14 cellular contexts compared by ENCODE assay signal in the genomic region with DNA sequence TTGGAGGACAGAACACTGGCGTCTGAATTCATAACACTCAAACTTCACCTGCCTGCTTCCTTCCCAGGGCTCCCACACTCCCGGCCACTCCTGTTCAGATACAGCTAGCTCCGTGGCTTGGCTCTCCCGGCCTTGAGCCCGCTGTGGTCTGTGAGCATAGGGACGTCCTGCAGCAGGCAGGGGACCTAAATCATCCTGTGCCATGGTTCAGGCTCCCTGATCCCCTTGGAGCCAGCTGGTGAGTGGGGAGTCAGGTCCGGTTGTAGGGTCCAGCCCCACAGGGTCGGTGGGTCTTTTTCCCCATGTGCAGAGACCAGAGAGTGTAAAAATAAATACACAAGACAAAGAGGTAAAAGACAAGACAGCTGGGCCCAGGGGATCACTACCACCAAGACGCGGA.
DNase-seq lines count a peak whose midpoint lies in the region; ATAC-seq and TF ChIP-seq lines count a peak whose summit lies in the region.
"Had no signal": no experiment of that assay in that cellular context is flagged by ENCODE, and none has a peak within 500 bp of the region (broad histone marks: within the 10 kb centered on the region; RNA-seq: fewer than 3 reads in every experiment).

No MANE protein-coding gene starts in this region.

- 90% methylated on average over 10 of the region's 10 CpGs for WGBS in suprapubic skin

- TF ChIP-seq CTCF in Peyer's patch (IDR thresholded peaks at IDR 0.05): no peak
- no peak for TF ChIP-seq CTCF in WTC11 (IDR thresholded peaks at IDR 0.05)
- no peak for TF ChIP-seq CTCF in lower lobe of right lung (IDR thresholded peaks at IDR 0.05)
- no peak for TF ChIP-seq CTCF in suprapubic skin (IDR thresholded peaks at IDR 0.05)
- TF ChIP-seq CTCF in mucosa of descending colon (IDR thresholded peaks at IDR 0.05): no peak

- H3K4me1 Mint-ChIP-seq in WTC11: peaks cover 19% of the 10 kb centered on the region
- H3K4me1 Mint-ChIP-seq: B cell; CD4-positive, CD25-positive, alpha-beta regulatory T cell had no signal

- POLR2A ChIA-PET in WTC11 (lab: Charles Lee): no interaction called here

- CTCF ChIA-PET in WTC11 (lab: Charles Lee): interaction anchor here (1.4 to 1.5 kb wide), 2 partner anchors 11 to 64 kb away, joined by 3 to 4 read pairs; no protein-coding TSS in a partner anchor

- H3K4me3 ChIP-seq in Peyer's patch: no peak overlapping the region
- no peak overlapping the region for H3K4me3 ChIP-seq in lower lobe of right lung
- H3K4me3 ChIP-seq in suprapubic skin: no peak overlapping the region
- no peak overlapping the region for H3K4me3 ChIP-seq in mucosa of descending colon

- H3K27me3 ChIP-seq in Peyer's patch (no peaks in the 10 kb centered on the region), lower lobe of right lung (ENCODE audit: low read depth) (peaks cover 3% of the 10 kb centered on the region), suprapubic skin (no peaks in the 10 kb centered on the region)

- intact Hi-C loops in lower lobe of right lung (cut with DNase I) (no loop called here), mucosa of descending colon (cut with DNase I, micrococcal nuclease) (no loop called here)

- peaks cover 19% of the 10 kb centered on the region for H3K9me3 Mint-ChIP-seq in WTC11

- H3K4me3 Mint-ChIP-seq in WTC11: no peak overlapping the region
- H3K4me3 Mint-ChIP-seq: B cell; CD4-positive, CD25-positive, alpha-beta regulatory T cell; HFFc6 had no signal

- DNase-seq in Peyer's patch (peak in 2 of 3 donors; percentile 20 to 29), WTC11 (ENCODE audit: low spot score) (peak; percentile 5), lower lobe of right lung (peak; percentile 41), suprapubic skin (ENCODE audit: low spot score in 2 of 2) (peak; percentile 38 to 65), mucosa of descending colon (no peak), mucosa of gallbladder (ENCODE audit: low spot score) (no peak), NCI-H345 treated with DMSO at 0.1 percent for 48 hours (lab: John Stamatoyannopoulos, UW; ENCODE audit: unreplicated experiment) (no peak)
- DNase-seq: CD4-positive, CD25-positive, alpha-beta regulatory T cell; DMS153; HFFc6; NCI-H226 had no signal

- H3K36me3 Mint-ChIP-seq in WTC11: peaks cover 8% of the 10 kb centered on the region; the same call in 1 of the 2 replicates
- H3K36me3 Mint-ChIP-seq: CD4-positive, CD25-positive, alpha-beta regulatory T cell had no signal

- no peak for TF ChIP-seq POLR2A in Peyer's patch (IDR thresholded peaks at IDR 0.05)
- TF ChIP-seq POLR2A in suprapubic skin (IDR thresholded peaks at IDR 0.05): no peak

- H3K27ac Mint-ChIP-seq in WTC11: no peak overlapping the region
- H3K27ac Mint-ChIP-seq: B cell; CD4-positive, CD25-positive, alpha-beta regulatory T cell; HFFc6 had no signal

- TF ChIP-seq EP300 in suprapubic skin (IDR thresholded peaks at IDR 0.05): no peak

- H3K36me3 ChIP-seq in Peyer's patch (no peaks in the 10 kb centered on the region), lower lobe of right lung (no peaks in the 10 kb centered on the region), suprapubic skin (no peaks in the 10 kb centered on the region), mucosa of descending colon (ENCODE audit: low read depth) (no peaks in the 10 kb centered on the region)

- H3K9me3 ChIP-seq in Peyer's patch (peaks cover 0 to 4% (median 0%) of the 10 kb centered on the region in 4 donors), lower lobe of right lung (peaks cover 8% of the 10 kb centered on the region), suprapubic skin (no peaks in the 10 kb centered on the region), mucosa of descending colon (no peaks in the 10 kb centered on the region)
- H3K9me3 ChIP-seq: Caco-2 had no signal

- H3K27ac ChIP-seq in Peyer's patch (no peak overlapping the region), lower lobe of right lung (no peak overlapping the region), suprapubic skin (no peak overlapping the region)
- H3K27ac ChIP-seq: HL-60 had no signal

- no peak for ATAC-seq in WTC11
- ATAC-seq in lower lobe of right lung: no peak
- no peak for ATAC-seq in mucosa of descending colon

- no peaks in the 10 kb centered on the region for H3K4me1 ChIP-seq in Peyer's patch
- no peaks in the 10 kb centered on the region for H3K4me1 ChIP-seq in lower lobe of right lung
- H3K4me1 ChIP-seq in suprapubic skin: no peaks in the 10 kb centered on the region
- H3K4me1 ChIP-seq in mucosa of descending colon (ENCODE audit: low read depth): no peaks in the 10 kb centered on the region
- H3K4me1 ChIP-seq: Caco-2 had no signal

- no peaks in the 10 kb centered on the region for H3K27me3 Mint-ChIP-seq in WTC11 (ENCODE audit: low read depth)
- H3K27me3 Mint-ChIP-seq: B cell had no signal

TF ChIP-seq in WTC11, 78 proteins besides CTCF, POLR2A, EP300 and RAD21 (continues in another document):
- TF ChIP-seq FOXJ3 (CRISPR knock-in tag; IDR thresholded peaks at IDR 0.05; ENCODE audit: borderline replicate concordance) (no peak), ETV6 (CRISPR knock-in tag; IDR thresholded peaks at IDR 0.05) (no peak), FOXP1 (CRISPR knock-in tag; IDR thresholded peaks at IDR 0.05; ENCODE audit: borderline replicate concordance) (no peak), CREB1 (CRISPR knock-in tag; IDR thresholded peaks at IDR 0.05) (no peak), CREM (CRISPR knock-in tag; IDR thresholded peaks at IDR 0.05) (no peak)
- TF ChIP-seq, protein P1, sequence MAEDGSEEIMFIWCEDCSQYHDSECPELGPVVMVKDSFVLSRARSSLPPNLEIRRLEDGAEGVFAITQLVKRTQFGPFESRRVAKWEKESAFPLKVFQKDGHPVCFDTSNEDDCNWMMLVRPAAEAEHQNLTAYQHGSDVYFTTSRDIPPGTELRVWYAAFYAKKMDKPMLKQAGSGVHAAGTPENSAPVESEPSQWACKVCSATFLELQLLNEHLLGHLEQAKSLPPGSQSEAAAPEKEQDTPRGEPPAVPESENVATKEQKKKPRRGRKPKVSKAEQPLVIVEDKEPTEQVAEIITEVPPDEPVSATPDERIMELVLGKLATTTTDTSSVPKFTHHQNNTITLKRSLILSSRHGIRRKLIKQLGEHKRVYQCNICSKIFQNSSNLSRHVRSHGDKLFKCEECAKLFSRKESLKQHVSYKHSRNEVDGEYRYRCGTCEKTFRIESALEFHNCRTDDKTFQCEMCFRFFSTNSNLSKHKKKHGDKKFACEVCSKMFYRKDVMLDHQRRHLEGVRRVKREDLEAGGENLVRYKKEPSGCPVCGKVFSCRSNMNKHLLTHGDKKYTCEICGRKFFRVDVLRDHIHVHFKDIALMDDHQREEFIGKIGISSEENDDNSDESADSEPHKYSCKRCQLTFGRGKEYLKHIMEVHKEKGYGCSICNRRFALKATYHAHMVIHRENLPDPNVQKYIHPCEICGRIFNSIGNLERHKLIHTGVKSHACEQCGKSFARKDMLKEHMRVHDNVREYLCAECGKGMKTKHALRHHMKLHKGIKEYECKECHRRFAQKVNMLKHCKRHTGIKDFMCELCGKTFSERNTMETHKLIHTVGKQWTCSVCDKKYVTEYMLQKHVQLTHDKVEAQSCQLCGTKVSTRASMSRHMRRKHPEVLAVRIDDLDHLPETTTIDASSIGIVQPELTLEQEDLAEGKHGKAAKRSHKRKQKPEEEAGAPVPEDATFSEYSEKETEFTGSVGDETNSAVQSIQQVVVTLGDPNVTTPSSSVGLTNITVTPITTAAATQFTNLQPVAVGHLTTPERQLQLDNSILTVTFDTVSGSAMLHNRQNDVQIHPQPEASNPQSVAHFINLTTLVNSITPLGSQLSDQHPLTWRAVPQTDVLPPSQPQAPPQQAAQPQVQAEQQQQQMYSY (CRISPR knock-in tag; IDR thresholded peaks at IDR 0.05): no peak
- TF ChIP-seq, protein P2, sequence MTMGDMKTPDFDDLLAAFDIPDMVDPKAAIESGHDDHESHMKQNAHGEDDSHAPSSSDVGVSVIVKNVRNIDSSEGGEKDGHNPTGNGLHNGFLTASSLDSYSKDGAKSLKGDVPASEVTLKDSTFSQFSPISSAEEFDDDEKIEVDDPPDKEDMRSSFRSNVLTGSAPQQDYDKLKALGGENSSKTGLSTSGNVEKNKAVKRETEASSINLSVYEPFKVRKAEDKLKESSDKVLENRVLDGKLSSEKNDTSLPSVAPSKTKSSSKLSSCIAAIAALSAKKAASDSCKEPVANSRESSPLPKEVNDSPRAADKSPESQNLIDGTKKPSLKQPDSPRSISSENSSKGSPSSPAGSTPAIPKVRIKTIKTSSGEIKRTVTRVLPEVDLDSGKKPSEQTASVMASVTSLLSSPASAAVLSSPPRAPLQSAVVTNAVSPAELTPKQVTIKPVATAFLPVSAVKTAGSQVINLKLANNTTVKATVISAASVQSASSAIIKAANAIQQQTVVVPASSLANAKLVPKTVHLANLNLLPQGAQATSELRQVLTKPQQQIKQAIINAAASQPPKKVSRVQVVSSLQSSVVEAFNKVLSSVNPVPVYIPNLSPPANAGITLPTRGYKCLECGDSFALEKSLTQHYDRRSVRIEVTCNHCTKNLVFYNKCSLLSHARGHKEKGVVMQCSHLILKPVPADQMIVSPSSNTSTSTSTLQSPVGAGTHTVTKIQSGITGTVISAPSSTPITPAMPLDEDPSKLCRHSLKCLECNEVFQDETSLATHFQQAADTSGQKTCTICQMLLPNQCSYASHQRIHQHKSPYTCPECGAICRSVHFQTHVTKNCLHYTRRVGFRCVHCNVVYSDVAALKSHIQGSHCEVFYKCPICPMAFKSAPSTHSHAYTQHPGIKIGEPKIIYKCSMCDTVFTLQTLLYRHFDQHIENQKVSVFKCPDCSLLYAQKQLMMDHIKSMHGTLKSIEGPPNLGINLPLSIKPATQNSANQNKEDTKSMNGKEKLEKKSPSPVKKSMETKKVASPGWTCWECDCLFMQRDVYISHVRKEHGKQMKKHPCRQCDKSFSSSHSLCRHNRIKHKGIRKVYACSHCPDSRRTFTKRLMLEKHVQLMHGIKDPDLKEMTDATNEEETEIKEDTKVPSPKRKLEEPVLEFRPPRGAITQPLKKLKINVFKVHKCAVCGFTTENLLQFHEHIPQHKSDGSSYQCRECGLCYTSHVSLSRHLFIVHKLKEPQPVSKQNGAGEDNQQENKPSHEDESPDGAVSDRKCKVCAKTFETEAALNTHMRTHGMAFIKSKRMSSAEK (CRISPR knock-in tag; IDR thresholded peaks at IDR 0.05; ENCODE audit: borderline replicate concordance): no peak

Comparison
In these comparisons a context has a peak if more than half of its experiments do, and no peak if none do; other contexts are left out.
1. DNase-seq: peak in Peyer's patch (2 of 3), WTC11 (single experiment), lower lobe of right lung (single experiment) and suprapubic skin (2 of 2); none in mucosa of descending colon (0 of 3), mucosa of gallbladder (single experiment) and NCI-H345 treated with DMSO at 0.1 percent for 48 hours (single experiment).